2 cellular contexts compared by ENCODE assay signal in genomic region chr17:16511515-16511914, GRCh38.
TF ChIP-seq lines count a peak whose summit lies in the region.

No MANE protein-coding gene starts in this region.

TF ChIP-seq in GM23338, 12 proteins besides CTCF, POLR2A, EP300 and RAD21:
- TF ChIP-seq ZNF462 (CRISPR knock-in tag; IDR thresholded peaks at IDR 0.05) (no peak), ETS1 (IDR thresholded peaks at IDR 0.05) (no peak), POLR2AphosphoS5 (IDR thresholded peaks at IDR 0.05; ENCODE audit: low read depth) (no peak), EZH2phosphoT487 (IDR thresholded peaks at IDR 0.05; ENCODE audit: unreplicated experiment) (no peak), ZNF114 (CRISPR knock-in tag; IDR thresholded peaks at IDR 0.05) (no peak), ZNF331 (CRISPR knock-in tag; IDR thresholded peaks at IDR 0.05; ENCODE audit: low read depth) (no peak), NANOG (IDR thresholded peaks at IDR 0.05; ENCODE audit: borderline replicate concordance) (no peak), STAT1 (IDR thresholded peaks at IDR 0.05; ENCODE audit: unreplicated experiment) (no peak), CREB1 (CRISPR knock-in tag; IDR thresholded peaks at IDR 0.05; ENCODE audit: low read depth) (no peak), JUNB (IDR thresholded peaks at IDR 0.05; ENCODE audit: unreplicated experiment) (no peak), EZH2 (IDR thresholded peaks at IDR 0.05; ENCODE audit: low read depth, unreplicated experiment) (no peak)
- TF ChIP-seq, protein P1, sequence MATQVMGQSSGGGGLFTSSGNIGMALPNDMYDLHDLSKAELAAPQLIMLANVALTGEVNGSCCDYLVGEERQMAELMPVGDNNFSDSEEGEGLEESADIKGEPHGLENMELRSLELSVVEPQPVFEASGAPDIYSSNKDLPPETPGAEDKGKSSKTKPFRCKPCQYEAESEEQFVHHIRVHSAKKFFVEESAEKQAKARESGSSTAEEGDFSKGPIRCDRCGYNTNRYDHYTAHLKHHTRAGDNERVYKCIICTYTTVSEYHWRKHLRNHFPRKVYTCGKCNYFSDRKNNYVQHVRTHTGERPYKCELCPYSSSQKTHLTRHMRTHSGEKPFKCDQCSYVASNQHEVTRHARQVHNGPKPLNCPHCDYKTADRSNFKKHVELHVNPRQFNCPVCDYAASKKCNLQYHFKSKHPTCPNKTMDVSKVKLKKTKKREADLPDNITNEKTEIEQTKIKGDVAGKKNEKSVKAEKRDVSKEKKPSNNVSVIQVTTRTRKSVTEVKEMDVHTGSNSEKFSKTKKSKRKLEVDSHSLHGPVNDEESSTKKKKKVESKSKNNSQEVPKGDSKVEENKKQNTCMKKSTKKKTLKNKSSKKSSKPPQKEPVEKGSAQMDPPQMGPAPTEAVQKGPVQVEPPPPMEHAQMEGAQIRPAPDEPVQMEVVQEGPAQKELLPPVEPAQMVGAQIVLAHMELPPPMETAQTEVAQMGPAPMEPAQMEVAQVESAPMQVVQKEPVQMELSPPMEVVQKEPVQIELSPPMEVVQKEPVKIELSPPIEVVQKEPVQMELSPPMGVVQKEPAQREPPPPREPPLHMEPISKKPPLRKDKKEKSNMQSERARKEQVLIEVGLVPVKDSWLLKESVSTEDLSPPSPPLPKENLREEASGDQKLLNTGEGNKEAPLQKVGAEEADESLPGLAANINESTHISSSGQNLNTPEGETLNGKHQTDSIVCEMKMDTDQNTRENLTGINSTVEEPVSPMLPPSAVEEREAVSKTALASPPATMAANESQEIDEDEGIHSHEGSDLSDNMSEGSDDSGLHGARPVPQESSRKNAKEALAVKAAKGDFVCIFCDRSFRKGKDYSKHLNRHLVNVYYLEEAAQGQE (IDR thresholded peaks at IDR 0.05; ENCODE audit: unreplicated experiment) = no peak

TF ChIP-seq in endothelial cell of umbilical vein, 7 proteins besides CTCF, POLR2A, EP300 and RAD21:
- TF ChIP-seq GATA2 (IDR thresholded peaks at IDR 0.05; ENCODE audit: insufficient read depth, insufficient read length, low read depth, low read length) (no peak), FOS (IDR thresholded peaks at IDR 0.05; ENCODE audit: borderline replicate concordance, insufficient read depth, low read length) (peak; percentile 24)
